8 cellular contexts compared by ENCODE assay signal in the genomic region with DNA sequence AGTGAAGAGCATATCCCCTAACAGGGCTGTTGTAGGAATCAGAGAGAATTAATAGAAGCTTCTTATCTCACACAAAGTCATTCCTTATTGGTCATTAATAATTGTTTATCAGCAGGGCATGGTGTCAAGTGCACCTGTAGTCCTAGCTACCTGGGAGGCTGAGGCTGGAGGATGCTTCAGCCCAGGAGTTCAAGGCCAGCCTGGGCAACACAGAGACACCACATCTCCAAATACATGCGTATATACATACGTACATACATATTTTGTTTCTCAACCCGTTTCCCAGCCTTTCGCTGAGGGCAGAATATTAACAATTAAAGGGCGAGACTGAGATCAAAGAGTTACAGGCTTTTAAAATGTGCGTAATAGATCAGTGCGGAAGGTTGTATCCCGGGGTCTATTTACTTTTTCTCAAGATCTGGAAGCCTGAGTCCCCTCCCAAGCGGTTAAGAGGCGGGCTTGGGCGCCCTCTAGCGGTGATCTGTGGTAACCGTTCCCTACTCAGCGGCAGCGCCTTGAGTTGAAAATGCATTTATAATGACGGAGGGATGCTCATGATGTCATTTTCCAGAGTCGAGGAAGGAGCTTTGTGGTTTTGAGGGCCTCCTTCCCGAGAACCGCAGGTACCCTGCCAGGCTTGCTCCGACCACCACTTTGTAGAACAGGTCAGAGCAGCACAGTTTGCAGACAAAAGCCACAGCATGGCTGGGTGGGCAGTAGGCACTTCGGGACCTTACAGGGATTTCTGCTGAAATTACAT.
DNase-seq lines count a peak whose midpoint lies in the region; ATAC-seq and TF ChIP-seq lines count a peak whose summit lies in the region.

No MANE protein-coding gene starts in this region.

- no peaks in the 10 kb centered on the region for H3K36me3 ChIP-seq in kidney epithelial cell (ENCODE audit: control insufficient read depth, insufficient read depth, low read length)

- peaks cover 3% of the 10 kb centered on the region for H3K27me3 ChIP-seq in kidney epithelial cell (ENCODE audit: control insufficient read depth, insufficient read depth, low read length)

- ATAC-seq in HG02588 (IDR thresholded peaks at IDR 0.05; ENCODE audit: unreplicated experiment), result peak; percentile 49
- peak; percentile 32 to 41 for ATAC-seq in activated CD4-positive, CD25-positive, alpha-beta regulatory T cell treated with anti-CD3 and anti-CD28 coated beads, Interleukin-2, amount 50 U/mL, for 24 hours
- ATAC-seq in HG03571 (IDR thresholded peaks at IDR 0.05; ENCODE audit: unreplicated experiment), result no peak

- TF ChIP-seq CTCF in kidney epithelial cell (IDR thresholded peaks at IDR 0.05; ENCODE audit: insufficient read depth, low read length, poor library complexity, severe bottlenecking), result peak; percentile 94

- DNase-seq in COR-L47 (lab: John Stamatoyannopoulos, UW) (peak; percentile 54), NCI-H345 treated with DMSO at 0.1 percent for 48 hours (lab: John Stamatoyannopoulos, UW; ENCODE audit: unreplicated experiment) (peak; percentile 60), kidney epithelial cell (ENCODE audit: low read depth) (no peak)
- peak; percentile 42 for DNase-seq in central memory CD4-positive, alpha-beta T cell
- peak; percentile 65 for DNase-seq in stimulated activated CD4-positive, alpha-beta T cell treated with anti-CD3 and anti-CD28 coated beads, Interleukin-1b, Interleukin-23, amount 100 ng/mL, for 48 hours

- H3K4me3 ChIP-seq in kidney epithelial cell (ENCODE audit: low read depth, low read length), result no peak overlapping the region
